In genomic region chr14:75205586-75205985, GRCh38 we compare ENCODE assay signal across 15 cellular contexts. TPM values are rescaled to one million over a fixed set of nuclear protein-coding genes. Genes with fewer than 3 reads are reported as not detected.
DNase-seq lines count a peak whose midpoint lies in the region; ATAC-seq, FAIRE-seq and TF ChIP-seq lines count a peak whose summit lies in the region.
"Had no signal": no experiment of that assay in that cellular context is flagged by ENCODE, and none has a peak within 500 bp of the region (broad histone marks: within the 10 kb centered on the region; RNA-seq: fewer than 3 reads in every experiment).

No MANE protein-coding gene starts in this region.

- no peaks in the 10 kb centered on the region for H4K20me1 ChIP-seq in endothelial cell of umbilical vein (replicated peaks; ENCODE audit: control insufficient read depth, extremely low read depth, insufficient read depth, low read length)

- TF ChIP-seq POLR2A in breast epithelium (IDR thresholded peaks at IDR 0.05) (no peak), endothelial cell of umbilical vein (IDR thresholded peaks at IDR 0.05; ENCODE audit: low read depth, low read length) (no peak)

- DNase-seq in MCF 10A (ENCODE audit: unreplicated experiment) (peak; percentile 12), breast epithelium (ENCODE audit: low spot score in 2 of 2) (no peak), RPMI7951 (ENCODE audit: low read depth) (peak; percentile 33), endothelial cell of umbilical vein (ENCODE audit: low read depth, low spot score) (peak; percentile 82), stromal cell of bone marrow (ENCODE audit: low read depth) (peak; percentile 46), cerebellar nuclear complex (lab: John Stamatoyannopoulos, UW) (no peak), DMS79 treated with DMSO at 0.1 percent for 48 hours (lab: John Stamatoyannopoulos, UW) (no peak)
- DNase-seq: GOT3, hippocampal formation, NCI-H1436, SHP77 treated with DMSO at 0.1 percent for 48 hours had no signal

- peak overlapping the region; percentile 26 for H3K9ac ChIP-seq in endothelial cell of umbilical vein (replicated peaks; ENCODE audit: extremely low read depth, insufficient read depth, low read length)

- CTCF ChIA-PET in MCF 10A (lab: Yijun Ruan, JAX), result interaction anchor here (0.6 to 2.7 kb wide), 5 partner anchors 12 to 280 kb away, joined by 3 to 11 read pairs (median 5); no protein-coding TSS in a partner anchor
- CTCF ChIA-PET in endothelial cell of umbilical vein (lab: Charles Lee), result interaction anchor here (1.0 to 1.2 kb wide), 5 partner anchors 9 to 54 kb away, joined by 3 to 6 read pairs (median 3); no protein-coding TSS in a partner anchor

- no peak overlapping the region for H3K27ac Mint-ChIP-seq in MCF 10A (ENCODE audit: low read depth, unreplicated experiment)
- H3K27ac Mint-ChIP-seq: CD4-positive, CD25-positive, alpha-beta regulatory T cell had no signal

- H3K36me3 ChIP-seq in breast epithelium (no peaks in the 10 kb centered on the region), endothelial cell of umbilical vein (ENCODE audit: control insufficient read depth in 2 of 2, extremely low read depth in 1 of 2, insufficient read depth in 2 of 2, low read length in 2 of 2) (no peaks in the 10 kb centered on the region)
- H3K36me3 ChIP-seq: thoracic aorta had no signal

- H3K4me3 ChIP-seq in breast epithelium (no peak overlapping the region), endothelial cell of umbilical vein (replicated peaks in 1 of 3; ENCODE audit: insufficient read depth in 1 of 3, low read depth in 1 of 3, low read length in 3 of 3) (no peak overlapping the region)
- H3K4me3 ChIP-seq: coronary artery, thoracic aorta had no signal

- intact Hi-C loops in MCF 10A (cut with micrococcal nuclease) (no loop called here), breast epithelium (cut with DNase I; ENCODE audit: low total_unique reads) (no loop called here), endothelial cell of umbilical vein (cut with micrococcal nuclease) (loop anchor here (1.0 to 2.0 kb wide), 4 partner anchors 17 to 53 kb away; partner anchors contain the start of gene TMED10)

- H3K36me3 Mint-ChIP-seq in MCF 10A (ENCODE audit: insufficient read depth, unreplicated experiment), result no peaks in the 10 kb centered on the region

- no peaks in the 10 kb centered on the region for H3K9me3 ChIP-seq in breast epithelium
- H3K9me3 ChIP-seq in endothelial cell of umbilical vein (replicated peaks; ENCODE audit: control insufficient read depth, insufficient read depth, low read length), result no peaks in the 10 kb centered on the region
- H3K9me3 ChIP-seq: thoracic aorta had no signal

- POLR2A ChIA-PET in MCF 10A (lab: Yijun Ruan, JAX) (interaction anchor here (1.1 to 3.0 kb wide), 13 partner anchors 9 to 93 kb away, joined by 3 to 38 read pairs (median 6); partner anchors contain the start of genes FOS and TMED10), endothelial cell of umbilical vein (lab: Charles Lee) (interaction anchor here (1.0 kb wide), 1 partner anchor 17 kb away, joined by 3 read pairs; no protein-coding TSS in a partner anchor)

- no peaks in the 10 kb centered on the region for H3K27me3 Mint-ChIP-seq in MCF 10A (ENCODE audit: insufficient read depth, unreplicated experiment)

- H3K4me1 Mint-ChIP-seq in MCF 10A (ENCODE audit: insufficient read depth, unreplicated experiment), result peaks cover 20% of the 10 kb centered on the region

- H3K4me2 ChIP-seq in endothelial cell of umbilical vein (ENCODE audit: insufficient read depth, low read length), result peak overlapping the region; percentile 59

- dilution Hi-C loops in endothelial cell of umbilical vein (cut with MboI; ENCODE audit: extremely low pct_ligation_motif_present, low sequenced_read_pairs), result no loop called here

- no peak for ATAC-seq in GM19463 (IDR thresholded peaks at IDR 0.05; ENCODE audit: unreplicated experiment)

- no peaks in the 10 kb centered on the region for H3K9me3 Mint-ChIP-seq in MCF 10A (ENCODE audit: unreplicated experiment)

- FAIRE-seq in endothelial cell of umbilical vein (lab: Jason Lieb, UNC), result peak; percentile 93

- H3K27me3 ChIP-seq in breast epithelium (no peaks in the 10 kb centered on the region), endothelial cell of umbilical vein (ENCODE audit: control insufficient read depth in 2 of 2, insufficient read depth in 2 of 2, low read length in 2 of 2) (no peaks in the 10 kb centered on the region)

- no peaks in the 10 kb centered on the region for H3K79me2 ChIP-seq in endothelial cell of umbilical vein (ENCODE audit: control insufficient read depth, insufficient read depth, low read length)

- no peak overlapping the region for H3K27ac ChIP-seq in breast epithelium
- H3K27ac ChIP-seq in endothelial cell of umbilical vein (ENCODE audit: insufficient read depth, low read depth, low read length), result peak overlapping the region; percentile 74
- H3K27ac ChIP-seq: coronary artery had no signal

- no peak for TF ChIP-seq CTCF in MCF 10A (IDR thresholded peaks at IDR 0.05; ENCODE audit: unreplicated experiment)
- no peak for TF ChIP-seq CTCF in breast epithelium (IDR thresholded peaks at IDR 0.05)
- no peak for TF ChIP-seq CTCF in endothelial cell of umbilical vein (IDR thresholded peaks at IDR 0.05; ENCODE audit: extremely low read depth in 1 of 2, insufficient read depth in 1 of 2, low read depth in 1 of 2, low read length in 2 of 2)

- peak overlapping the region; percentile 86 for H2AFZ ChIP-seq in endothelial cell of umbilical vein (ENCODE audit: low read depth, low read length)

- H3K4me1 ChIP-seq in breast epithelium (no peaks in the 10 kb centered on the region), endothelial cell of umbilical vein (ENCODE audit: control insufficient read depth, extremely low read depth, insufficient read depth, low read length) (peaks cover 15% of the 10 kb centered on the region)

- no peaks in the 10 kb centered on the region for H3K9me1 ChIP-seq in endothelial cell of umbilical vein (replicated peaks; ENCODE audit: control insufficient read depth, extremely low read depth, insufficient read depth, low read length)

- BruUV-seq in MCF 10A (replicated peaks; lab: Mats Ljungman, UMichigan) (no TSS peak), endothelial cell of umbilical vein (replicated peaks; lab: Mats Ljungman, UMichigan) (no TSS peak)

- H3K4me3 Mint-ChIP-seq in MCF 10A (ENCODE audit: unreplicated experiment), result no peak overlapping the region
- H3K4me3 Mint-ChIP-seq: CD4-positive, CD25-positive, alpha-beta regulatory T cell had no signal

TF ChIP-seq in endothelial cell of umbilical vein, 7 proteins besides CTCF, POLR2A, EP300 and RAD21:
- no peak for TF ChIP-seq GATA2 (IDR thresholded peaks at IDR 0.05; ENCODE audit: insufficient read depth, insufficient read length, low read depth, low read length)
- no peak for TF ChIP-seq MYC (IDR thresholded peaks at IDR 0.05; ENCODE audit: low read depth, low read length)
- peak; percentile 47 for TF ChIP-seq MAX (IDR thresholded peaks at IDR 0.05; ENCODE audit: insufficient read depth, insufficient read length)
- peak; percentile 81 for TF ChIP-seq JUN (IDR thresholded peaks at IDR 0.05; ENCODE audit: borderline replicate concordance, insufficient read depth, insufficient read length, low read depth)
- TF ChIP-seq FOS (IDR thresholded peaks at IDR 0.05; ENCODE audit: borderline replicate concordance, insufficient read depth, low read length), result peak; percentile 94
- TF ChIP-seq POLR2AphosphoS5 (IDR thresholded peaks at IDR 0.05; ENCODE audit: insufficient read depth, low read depth, low read length), result peak; percentile 46
- no peak for TF ChIP-seq EZH2 (IDR thresholded peaks at IDR 0.05; ENCODE audit: borderline replicate concordance, low read depth, low read length, severe bottlenecking)

RNA-seq across cellular contexts. Expression of gene TMED10, which starts 29.2 kb away (rescaled TPM):
- total RNA-seq in MCF 10A (2022) (454 and 526 TPM in 2 replicates), breast epithelium (100 to 1,000 TPM; 263 to 443 (median 285) TPM), endothelial cell of umbilical vein (313 and 338 TPM in 2 replicates)
- 201 and 247 TPM in 2 replicates for total RNA-seq in RPMI7951 (2014; rRNA removed; shearing (Covaris generic))
- 320 and 342 TPM in 2 replicates for polyA plus RNA-seq in endothelial cell of umbilical vein
- polyA plus RNA-seq in endothelial cell of umbilical vein (2011; cell fraction: cytosol; rRNA removed), result 205 and 228 TPM in 2 replicates
- 95.1 and 111 TPM in 2 replicates for polyA plus RNA-seq in endothelial cell of umbilical vein (2011; cell fraction: nucleus; rRNA removed)
- 207 and 216 TPM in 2 replicates for polyA plus RNA-seq in endothelial cell of umbilical vein (2012)
- 775 and 787 TPM in 2 replicates for polyA minus RNA-seq in endothelial cell of umbilical vein
- 126 TPM for polyA minus RNA-seq in endothelial cell of umbilical vein (2011; cell fraction: cytosol; rRNA and poly(A)+ RNA removed)
- 137 and 151 TPM in 2 replicates for polyA minus RNA-seq in endothelial cell of umbilical vein (2011; cell fraction: nucleus; rRNA and poly(A)+ RNA removed)

Comparison
In these comparisons a context has a peak if more than half of its experiments do, and no peak if none do; other contexts are left out.
1. DNase-seq: peak in MCF 10A (single experiment), RPMI7951 (single experiment), endothelial cell of umbilical vein (single experiment) and stromal cell of bone marrow (single experiment); none in breast epithelium (0 of 2), cerebellar nuclear complex (0 of 2) and DMS79 treated with DMSO at 0.1 percent for 48 hours (single experiment).